Comparison of ENCODE assay signal across 12 cellular contexts in genomic region chr15:57321485-57321884, GRCh38. TPM values are rescaled to one million over a fixed set of nuclear protein-coding genes. Genes with fewer than 3 reads are reported as not detected.
DNase-seq lines count a peak whose midpoint lies in the region; FAIRE-seq and TF ChIP-seq lines count a peak whose summit lies in the region.
"Had no signal": no experiment of that assay in that cellular context is flagged by ENCODE, and none has a peak within 500 bp of the region (broad histone marks: within the 10 kb centered on the region; RNA-seq: fewer than 3 reads in every experiment).

No MANE protein-coding gene starts in this region.

- no peaks in the 10 kb centered on the region for H3K23me2 ChIP-seq in H1 (ENCODE audit: low read depth, low read length)

- H3K56ac ChIP-seq in H1 (replicated peaks; ENCODE audit: insufficient read length, low read depth, low read length), result no peak overlapping the region

- no peak overlapping the region for H3K23ac ChIP-seq in H1 (ENCODE audit: insufficient read length)

- H3K9ac ChIP-seq in H1 (replicated peaks in 1 of 4; ENCODE audit: extremely low read depth in 1 of 4, low read depth in 3 of 4, low read length in 3 of 4), result no peak overlapping the region
- H3K9ac ChIP-seq: KMS-11 had no signal

- no peak for TF ChIP-seq EP300 in H1 (IDR thresholded peaks at IDR 0.05; ENCODE audit: borderline replicate concordance in 1 of 2, low read depth in 2 of 2, low read length in 2 of 2)

- H3K27me3 Mint-ChIP-seq in CD14-positive monocyte (ENCODE audit: low read depth in 3 of 3), result peaks cover 1 to 5% (median 4%) of the 10 kb centered on the region in 3 donors

- DNase-seq in NCI-H69 (lab: John Stamatoyannopoulos, UW), result peak; percentile 68
- DNase-seq in H1 (ENCODE audit: low read depth in 1 of 2, low spot score in 2 of 2), result no peak
- peak; percentile 26 for DNase-seq in posterior vena cava (ENCODE audit: low spot score)
- no peak for DNase-seq in DMS79 (lab: John Stamatoyannopoulos, UW)
- DNase-seq in COLO829 (ENCODE audit: low spot score), result no peak
- DNase-seq in CD14-positive monocyte (ENCODE audit: low spot score), result no peak
- DNase-seq: DMS79 treated with DMSO at 0.1 percent for 48 hours, HFFc6 had no signal

- no peak overlapping the region for H2AFZ ChIP-seq in ACC112 (ENCODE audit: low read length, unreplicated experiment)
- no peak overlapping the region for H2AFZ ChIP-seq in H1 (ENCODE audit: low read length)

- no peak overlapping the region for H4K8ac ChIP-seq in H1 (ENCODE audit: extremely low read depth, insufficient read depth, low read length)

- no peak overlapping the region for H2BK5ac ChIP-seq in H1 (ENCODE audit: low read depth, low read length)

- H3K36me3 ChIP-seq in ACC112 (ENCODE audit: insufficient read depth, low read length) (no peaks in the 10 kb centered on the region), H1 (ENCODE audit: control insufficient read depth in 2 of 4, insufficient read depth in 4 of 4, low read length in 3 of 4) (no peaks in the 10 kb centered on the region)
- H3K36me3 ChIP-seq: SJSA1 had no signal

- no peak overlapping the region for H2BK12ac ChIP-seq in H1 (ENCODE audit: low read depth, low read length)

- TF ChIP-seq POLR2A in H1 (IDR thresholded peaks at IDR 0.05; ENCODE audit: control extremely low read depth in 1 of 2, low read depth in 2 of 2, low read length in 2 of 2), result no peak

- H3K4ac ChIP-seq in H1 (replicated peaks; ENCODE audit: insufficient read length, low read depth, low read length), result no peak overlapping the region

- intact Hi-C loops in posterior vena cava (cut with DNase I) (no loop called here), CD14-positive monocyte (cut with micrococcal nuclease) (no loop called here)

- H3K4me3 Mint-ChIP-seq in CD14-positive monocyte, result no peak overlapping the region
- H3K4me3 Mint-ChIP-seq: HFFc6 had no signal

- no peaks in the 10 kb centered on the region for H3K27me3 ChIP-seq in ACC112 (ENCODE audit: insufficient read depth, low read length)
- H3K27me3 ChIP-seq in H1 (replicated peaks in 1 of 4; ENCODE audit: control insufficient read depth in 3 of 4, extremely low read depth in 1 of 4, insufficient read depth in 3 of 4, low read length in 3 of 4), result no peaks in the 10 kb centered on the region
- H3K27me3 ChIP-seq: SJSA1 had no signal

- H4K5ac ChIP-seq in H1 (ENCODE audit: insufficient read length, low read depth, low read length), result no peak overlapping the region

- FAIRE-seq in H1 (lab: Jason Lieb, UNC), result no peak
- FAIRE-seq: H54 had no signal

- H3K36me3 Mint-ChIP-seq in CD14-positive monocyte, result no peaks in the 10 kb centered on the region

- H3K4me1 ChIP-seq in ACC112 (ENCODE audit: control insufficient read depth, insufficient read depth, low read length, unreplicated experiment) (peaks cover 31% of the 10 kb centered on the region), H1 (replicated peaks in 1 of 4; ENCODE audit: control insufficient read depth in 3 of 4, insufficient read depth in 4 of 4, low read length in 3 of 4) (peaks cover 2 to 13% (median 5%) of the 10 kb centered on the region in 4 experiments; a peak in 6 of 7 replicates)

- peak overlapping the region in 1 of 7 donors; percentile 32 for H3K27ac Mint-ChIP-seq in CD14-positive monocyte
- H3K27ac Mint-ChIP-seq: HFFc6 had no signal

- POLR2A ChIA-PET in H1 (lab: Charles Lee; ENCODE audit: partially characterized antibody), result no interaction called here

- H3K4me1 Mint-ChIP-seq in CD14-positive monocyte, result peaks cover 11% of the 10 kb centered on the region

- H3K79me1 ChIP-seq in H1 (ENCODE audit: low read depth, low read length), result no peaks in the 10 kb centered on the region

- no peaks in the 10 kb centered on the region for H3K9me3 ChIP-seq in H1 (ENCODE audit: insufficient read depth in 2 of 2, low read depth in 1 of 2, low read length in 1 of 2)
- H3K9me3 ChIP-seq: SJSA1 had no signal

- no peaks in the 10 kb centered on the region for H3K79me2 ChIP-seq in ACC112 (ENCODE audit: control insufficient read depth, insufficient read depth, low read length, unreplicated experiment)
- no peaks in the 10 kb centered on the region for H3K79me2 ChIP-seq in H1 (ENCODE audit: control insufficient read depth in 1 of 2, insufficient read depth in 2 of 2, low read length in 2 of 2)

- H3K18ac ChIP-seq in H1 (ENCODE audit: extremely low read depth, low read length), result no peak overlapping the region

- WGBS in H1 (ENCODE audit: extremely low coverage in 1 of 2, insufficient coverage in 1 of 2, insufficient read length in 1 of 2, insufficient replicate concordance in 2 of 2, low coverage in 1 of 2, low lambda C conversion rate in 2 of 2, missing lambda C conversion rate in 1 of 2), 2 experiments, result 93% methylated on average over 3 of the region's 3 CpGs; no CpG with 5 or more reads in 1 of the 2 experiments

- H3K9me3 Mint-ChIP-seq in CD14-positive monocyte, result peaks cover 0 to 7% (median 2%) of the 10 kb centered on the region in 7 donors
- H3K9me3 Mint-ChIP-seq: HFFc6 had no signal

- H3K27ac ChIP-seq in ACC112 (ENCODE audit: low read depth, low read length) (peak overlapping the region; percentile 86), H1 (ENCODE audit: low read depth, low read length) (no peak overlapping the region)
- H3K27ac ChIP-seq: KMS-11, SJSA1 had no signal

- H4K91ac ChIP-seq in H1 (replicated peaks; ENCODE audit: insufficient read length, low read length), result peak overlapping the region; percentile 31

- no peak overlapping the region for H3K4me3 ChIP-seq in ACC112 (ENCODE audit: low read depth, low read length)
- no peak overlapping the region for H3K4me3 ChIP-seq in H1 (ENCODE audit: extremely low read depth in 1 of 4, insufficient read depth in 2 of 4, low read depth in 3 of 4, low read length in 4 of 4)
- H3K4me3 ChIP-seq: SJSA1 had no signal

- H2BK20ac ChIP-seq in H1 (ENCODE audit: low read length), result 0 out of 2 replicates have a peak overlapping the region, but pooled peaks have one; percentile 32

- TF ChIP-seq RAD21 in H1 (IDR thresholded peaks at IDR 0.05 in 1 of 2, conservative IDR thresholded peaks at IDR 0.05 in 1 of 2; ENCODE audit: low read depth in 2 of 2, low read length in 2 of 2), result no peak

- no peak overlapping the region for H2BK15ac ChIP-seq in H1 (ENCODE audit: low read length)

- TF ChIP-seq CTCF in H1 (IDR thresholded peaks at IDR 0.05; ENCODE audit: control extremely low read depth in 1 of 3, insufficient read depth in 1 of 3, low read depth in 1 of 3, low read length in 3 of 3) (no peak), CD14-positive monocyte (IDR thresholded peaks at IDR 0.05) (no peak)

- H3K14ac ChIP-seq in H1 (ENCODE audit: insufficient read length), result no peak overlapping the region

- no peak overlapping the region for H2BK120ac ChIP-seq in H1 (replicated peaks; ENCODE audit: low read depth, low read length)

- CTCF ChIA-PET in H1 (lab: Charles Lee; ENCODE audit: partially characterized antibody), result interaction anchor here (0.7 to 2.9 kb wide), 7 partner anchors 15 to 183 kb away, joined by 3 to 13 read pairs (median 3); no protein-coding TSS in a partner anchor

- H4K20me1 ChIP-seq in H1 (replicated peaks in 1 of 2; ENCODE audit: control insufficient read depth in 1 of 2, insufficient read depth in 2 of 2, low read length in 2 of 2), result peaks cover 0 to 2% of the 10 kb centered on the region in 2 experiments

- H3K4me2 ChIP-seq in H1 (ENCODE audit: insufficient read depth in 1 of 2, low read depth in 2 of 2, low read length in 2 of 2), result no peak overlapping the region
- H3K4me2 ChIP-seq: KMS-11 had no signal

- no peak overlapping the region for H2AK5ac ChIP-seq in H1 (ENCODE audit: low read depth, low read length)

TF ChIP-seq in H1, 55 proteins besides CTCF, POLR2A, EP300 and RAD21 (continues in another document):
- TF ChIP-seq CHD2 (IDR thresholded peaks at IDR 0.05; ENCODE audit: low read length), result no peak
- TF ChIP-seq CHD1 (IDR thresholded peaks at IDR 0.05; ENCODE audit: low read depth, low read length), result no peak
- TF ChIP-seq KDM5A (IDR thresholded peaks at IDR 0.05; ENCODE audit: low read length), result no peak
- TF ChIP-seq POU5F1 (IDR thresholded peaks at IDR 0.05; ENCODE audit: low read depth, low read length), result no peak
- no peak for TF ChIP-seq ATF2 (IDR thresholded peaks at IDR 0.05; ENCODE audit: low read length)
- TF ChIP-seq NANOG (IDR thresholded peaks at IDR 0.05; ENCODE audit: insufficient read depth, low read depth, low read length, poor library complexity, severe bottlenecking), result no peak
- TF ChIP-seq SAP30 (IDR thresholded peaks at IDR 0.05; ENCODE audit: insufficient read depth, insufficient replicate concordance, low read length), result no peak
- no peak for TF ChIP-seq CREB1 (IDR thresholded peaks at IDR 0.05)
- TF ChIP-seq KDM4A (IDR thresholded peaks at IDR 0.05; ENCODE audit: low read depth, low read length, severe bottlenecking), result no peak
- TF ChIP-seq CBX5 (IDR thresholded peaks at IDR 0.05; ENCODE audit: low read depth, low read length), result no peak
- no peak for TF ChIP-seq HDAC2 (IDR thresholded peaks at IDR 0.05; ENCODE audit: borderline replicate concordance in 1 of 2, low read depth in 2 of 2, low read length in 2 of 2)
- TF ChIP-seq SIRT6 (IDR thresholded peaks at IDR 0.05; ENCODE audit: low read length), result no peak
- TF ChIP-seq BCL11A (IDR thresholded peaks at IDR 0.05; ENCODE audit: low read depth in 2 of 2, low read length in 2 of 2), result no peak
- no peak for TF ChIP-seq SP2 (IDR thresholded peaks at IDR 0.05; ENCODE audit: low read length)

RNA-seq across cellular contexts. Expression of gene CGNL1, which starts 54.8 kb away (rescaled TPM):
- 72.7 and 75.6 TPM in 2 replicates for total RNA-seq in H1 (2021; fragmentation: NEBNext Ultra II Directional; extraction: Animal tissue kit (Norgen Biotek cat#: 25700))
- polyA plus RNA-seq in H1 (2011; rRNA removed), result 20.4 and 21.8 TPM in 2 replicates
- polyA plus RNA-seq in H1 (2011; cell fraction: cytosol; rRNA removed), result 26.8 TPM
- polyA plus RNA-seq in H1 (2011; cell fraction: nucleus; rRNA removed), result 42.9 TPM
- 52.8 to 62.1 TPM (median 54.3 TPM) in 4 replicates for polyA plus RNA-seq in H1 (2012, experiment 1 of 2)
- polyA plus RNA-seq in H1 (2012, experiment 2 of 2), result 4.5 TPM
- polyA plus RNA-seq in H1 (2013, experiment 1 of 2), result 23.5 TPM
- 21.9 TPM for polyA plus RNA-seq in H1 (2013, experiment 2 of 2)
- polyA minus RNA-seq in H1 (2011; rRNA and poly(A)+ RNA removed), result 52.9 and 54.8 TPM in 2 replicates
- polyA minus RNA-seq in H1 (2011; cell fraction: cytosol; rRNA and poly(A)+ RNA removed), result 43.2 TPM
- polyA minus RNA-seq in H1 (2011; cell fraction: nucleus; rRNA and poly(A)+ RNA removed), result 56.4 TPM
- total RNA-seq in posterior vena cava, result 10 to 100 TPM; 20.0 to 24.4 TPM
- not detected for polyA plus RNA-seq in CD14-positive monocyte

Comparison
In these comparisons a context has a peak if more than half of its experiments do, and no peak if none do; other contexts are left out.
1. DNase-seq: peak in NCI-H69 (single experiment) and posterior vena cava (single experiment); none in H1 (0 of 2), DMS79 (single experiment), COLO829 (single experiment) and CD14-positive monocyte (single experiment).